Comparison of ENCODE assay signal across 8 cellular contexts in the genomic region with DNA sequence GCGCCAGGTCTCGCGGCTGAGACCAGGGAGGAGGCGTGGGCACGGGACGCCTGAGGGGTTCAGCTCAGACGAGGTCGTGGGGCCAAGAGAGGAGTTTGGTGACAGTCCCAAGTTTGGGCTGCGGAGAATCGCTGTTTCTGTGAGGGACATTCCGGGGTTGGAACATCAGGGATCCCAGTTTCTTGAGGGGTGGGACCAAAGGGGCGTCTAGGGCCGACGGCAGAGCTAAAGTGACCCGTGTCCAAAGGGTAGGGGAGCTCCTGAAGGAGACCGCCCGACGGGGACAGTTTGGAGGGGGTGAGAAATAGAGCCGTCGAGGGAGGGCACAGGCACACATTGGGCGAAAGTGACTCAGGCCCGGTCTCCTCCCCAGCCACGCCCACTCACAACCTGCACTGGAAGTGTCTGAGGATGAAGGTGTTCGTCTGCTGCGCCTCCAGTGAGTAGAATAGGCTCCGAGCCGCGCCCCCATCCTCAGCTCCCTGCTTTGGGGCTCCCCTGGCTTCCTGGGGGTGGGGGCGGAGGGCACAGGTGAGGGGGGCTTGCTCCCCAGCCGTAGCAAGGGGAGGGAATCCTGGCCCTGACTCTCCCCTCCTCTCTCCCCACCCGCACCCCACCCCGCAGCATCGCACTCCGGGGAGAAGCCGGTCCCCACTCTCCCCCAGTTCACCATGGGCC. TPM values are rescaled to one million over a fixed set of nuclear protein-coding genes. Genes with fewer than 3 reads are reported as not detected.
DNase-seq lines count a peak whose midpoint lies in the region; ATAC-seq and TF ChIP-seq lines count a peak whose summit lies in the region.

No MANE protein-coding gene starts in this region.

- no peak for TF ChIP-seq CTCF in DOHH2 (IDR thresholded peaks at IDR 0.05; ENCODE audit: low read depth, low read length, poor library complexity, severe bottlenecking)
- no peak for TF ChIP-seq CTCF in activated CD8-positive, alpha-beta T cell treated with anti-CD3 and anti-CD28 coated beads for 36 hours (IDR thresholded peaks at IDR 0.05)

- H3K4me1 ChIP-seq in DOHH2 (ENCODE audit: control insufficient read depth, low read length) (peaks cover 58% of the 10 kb centered on the region), muscle layer of colon (ENCODE audit: insufficient read depth, low read length) (peaks cover 30% of the 10 kb centered on the region)
- peaks cover 46% of the 10 kb centered on the region for H3K4me1 ChIP-seq in effector memory CD4-positive, alpha-beta T cell (ENCODE audit: control insufficient read depth, insufficient read depth, low read length, poor library complexity, severe bottlenecking)

- peak overlapping the region; percentile 91 for H3K4me3 Mint-ChIP-seq in activated CD8-positive, alpha-beta T cell treated with anti-CD3 and anti-CD28 coated beads for 36 hours
- H3K4me3 Mint-ChIP-seq in stimulated activated effector memory CD8-positive, alpha-beta T cell treated with anti-CD3 and anti-CD28 coated beads, Interleukin-12 subunit alpha, Interleukin-12 subunit beta, amount 100 ng/mL, for 72 hours, result peak overlapping the region; percentile 95

- POLR2A ChIA-PET in activated CD8-positive, alpha-beta T cell treated with anti-CD3 and anti-CD28 coated beads for 36 hours (lab: Charles Lee), result interaction anchor here (0.8 to 2.0 kb wide), 11 partner anchors 10 to 459 kb away, joined by 3 to 12 read pairs (median 4); partner anchors contain the start of genes EFNA4 and KRTCAP2

- H3K9me3 Mint-ChIP-seq in activated CD8-positive, alpha-beta T cell treated with anti-CD3 and anti-CD28 coated beads for 36 hours, result no peaks in the 10 kb centered on the region
- no peaks in the 10 kb centered on the region for H3K9me3 Mint-ChIP-seq in stimulated activated effector memory CD8-positive, alpha-beta T cell treated with anti-CD3 and anti-CD28 coated beads, Interleukin-12 subunit alpha, Interleukin-12 subunit beta, amount 100 ng/mL, for 72 hours

- peaks cover 25% of the 10 kb centered on the region for H3K4me1 Mint-ChIP-seq in activated CD8-positive, alpha-beta T cell treated with anti-CD3 and anti-CD28 coated beads for 36 hours (ENCODE audit: low read depth)
- H3K4me1 Mint-ChIP-seq in stimulated activated effector memory CD8-positive, alpha-beta T cell treated with anti-CD3 and anti-CD28 coated beads, Interleukin-12 subunit alpha, Interleukin-12 subunit beta, amount 100 ng/mL, for 72 hours, result peaks cover 48% of the 10 kb centered on the region

- H3K9me2 ChIP-seq in DOHH2 (replicated peaks; ENCODE audit: control insufficient read depth, low read length), result no peaks in the 10 kb centered on the region

- CTCF ChIA-PET in activated CD8-positive, alpha-beta T cell treated with anti-CD3 and anti-CD28 coated beads for 36 hours (lab: Charles Lee), result interaction anchor here (0.7 to 5.5 kb wide), 45 partner anchors 9 to 699 kb away, joined by 3 to 278 read pairs (median 6); partner anchors contain the start of genes ADAM15, DCST1, DCST2 and EFNA4

- H3K9me3 ChIP-seq in DOHH2 (ENCODE audit: control insufficient read depth, insufficient read depth, low read length) (no peaks in the 10 kb centered on the region), muscle layer of colon (ENCODE audit: low read length) (no peaks in the 10 kb centered on the region)
- H3K9me3 ChIP-seq in effector memory CD4-positive, alpha-beta T cell (ENCODE audit: control insufficient read depth, low read length), result no peaks in the 10 kb centered on the region

- H3K4me3 ChIP-seq in DOHH2 (ENCODE audit: low read length), result peak overlapping the region; percentile 87
- H3K4me3 ChIP-seq in effector memory CD4-positive, alpha-beta T cell (ENCODE audit: insufficient read depth, low read depth, low read length, poor library complexity, severe bottlenecking), result peak overlapping the region; percentile 75
- peak overlapping the region; percentile 77 to 94 for H3K4me3 ChIP-seq in muscle layer of colon (ENCODE audit: low read depth in 1 of 2, low read length in 2 of 2)

- peak; percentile 57 for ATAC-seq in activated CD8-positive, alpha-beta T cell treated with anti-CD3 and anti-CD28 coated beads for 36 hours
- peak; percentile 64 for ATAC-seq in stimulated activated effector memory CD8-positive, alpha-beta T cell treated with anti-CD3 and anti-CD28 coated beads, Interleukin-12 subunit alpha, Interleukin-12 subunit beta, amount 100 ng/mL, for 72 hours

- no peaks in the 10 kb centered on the region for H3K36me3 Mint-ChIP-seq in activated CD8-positive, alpha-beta T cell treated with anti-CD3 and anti-CD28 coated beads for 36 hours (ENCODE audit: low read depth)
- H3K36me3 Mint-ChIP-seq in stimulated activated effector memory CD8-positive, alpha-beta T cell treated with anti-CD3 and anti-CD28 coated beads, Interleukin-12 subunit alpha, Interleukin-12 subunit beta, amount 100 ng/mL, for 72 hours, result peaks cover 14% of the 10 kb centered on the region

- intact Hi-C loops in activated CD8-positive, alpha-beta T cell treated with anti-CD3 and anti-CD28 coated beads for 36 hours (cut with micrococcal nuclease), result loop anchor here (2.0 to 5.0 kb wide), 2 partner anchors 23 to 33 kb away; partner anchors contain the start of genes ADAM15 and EFNA4

- DNase-seq in NAMALWA (ENCODE audit: low spot score) (peak; percentile 84), putamen (ENCODE audit: low spot score) (no peak), cerebellar cortex (ENCODE audit: low spot score) (no peak)
- DNase-seq in activated CD8-positive, alpha-beta T cell treated with anti-CD3 and anti-CD28 coated beads for 36 hours, result peak; percentile 93
- peak; percentile 72 to 73 (median 73) for DNase-seq in effector memory CD4-positive, alpha-beta T cell
- peak; percentile 51 to 79 for DNase-seq in stimulated activated effector memory CD8-positive, alpha-beta T cell treated with anti-CD3 and anti-CD28 coated beads, Interleukin-12 subunit alpha, Interleukin-12 subunit beta, amount 100 ng/mL, for 72 hours (ENCODE audit: low spot score in 2 of 2)

- no peak overlapping the region for H3K9ac ChIP-seq in muscle layer of colon (ENCODE audit: low read length)

- H3K36me3 ChIP-seq in DOHH2 (ENCODE audit: control insufficient read depth, low read length) (no peaks in the 10 kb centered on the region), muscle layer of colon (ENCODE audit: insufficient read depth, low read length) (no peaks in the 10 kb centered on the region)
- no peaks in the 10 kb centered on the region for H3K36me3 ChIP-seq in effector memory CD4-positive, alpha-beta T cell (ENCODE audit: control insufficient read depth, insufficient read depth, low read length)

- H3K27ac Mint-ChIP-seq in activated CD8-positive, alpha-beta T cell treated with anti-CD3 and anti-CD28 coated beads for 36 hours, result peak overlapping the region; percentile 94
- H3K27ac Mint-ChIP-seq in stimulated activated effector memory CD8-positive, alpha-beta T cell treated with anti-CD3 and anti-CD28 coated beads, Interleukin-12 subunit alpha, Interleukin-12 subunit beta, amount 100 ng/mL, for 72 hours, result peak overlapping the region; percentile 91

- H3K4me2 ChIP-seq in DOHH2 (ENCODE audit: low read length), result peak overlapping the region; percentile 96

- H3K27ac ChIP-seq in DOHH2 (ENCODE audit: low read depth, low read length) (peak overlapping the region; percentile 90), muscle layer of colon (ENCODE audit: low read depth, low read length) (peak overlapping the region; percentile 75)
- H3K27ac ChIP-seq in effector memory CD4-positive, alpha-beta T cell (ENCODE audit: insufficient read depth, low read length, poor library complexity, severe bottlenecking), result peak overlapping the region; percentile 72

- no peaks in the 10 kb centered on the region for H3K79me2 ChIP-seq in DOHH2 (ENCODE audit: control insufficient read depth, low read length)

- peaks cover 20% of the 10 kb centered on the region for H3F3A ChIP-seq in DOHH2 (ENCODE audit: control insufficient read depth, insufficient read depth)

- H3K27me3 Mint-ChIP-seq in activated CD8-positive, alpha-beta T cell treated with anti-CD3 and anti-CD28 coated beads for 36 hours, result peaks cover 34% of the 10 kb centered on the region

- no peaks in the 10 kb centered on the region for H4K20me1 ChIP-seq in DOHH2 (ENCODE audit: control insufficient read depth, insufficient read depth, low read depth, low read length)

- H3K27me3 ChIP-seq in DOHH2 (ENCODE audit: control insufficient read depth, low read length) (peaks cover 37% of the 10 kb centered on the region), muscle layer of colon (ENCODE audit: control insufficient read depth in 1 of 2, insufficient read depth in 2 of 2, low read length in 2 of 2) (peaks cover 37% of the 10 kb centered on the region in 2 donors)
- H3K27me3 ChIP-seq in effector memory CD4-positive, alpha-beta T cell (replicated peaks; ENCODE audit: control insufficient read depth, insufficient read depth, low read length, poor library complexity, severe bottlenecking), result peaks cover 35% of the 10 kb centered on the region

RNA-seq across cellular contexts. Expression of gene EFNA3, which starts 7.0 kb away (rescaled TPM):
- 1 to 10 TPM; 5.1 to 8.6 TPM for total RNA-seq in activated CD8-positive, alpha-beta T cell treated with anti-CD3 and anti-CD28 coated beads for 36 hours

RNA-seq across cellular contexts. Expression of gene EFNA4, which starts 22.1 kb away (rescaled TPM):
- total RNA-seq in activated CD8-positive, alpha-beta T cell treated with anti-CD3 and anti-CD28 coated beads for 36 hours, result 1 to 10 TPM; 7.1 to 7.8 TPM

RNA-seq across cellular contexts. Expression of gene ADAM15, which starts 34.5 kb away (rescaled TPM):
- 10 to 100 TPM; 36.4 to 37.2 TPM for total RNA-seq in activated CD8-positive, alpha-beta T cell treated with anti-CD3 and anti-CD28 coated beads for 36 hours

RNA-seq across cellular contexts. Expression of gene EFNA1, which starts 42.0 kb away (rescaled TPM):
- under 1 TPM; 0.59 to 0.60 TPM for total RNA-seq in activated CD8-positive, alpha-beta T cell treated with anti-CD3 and anti-CD28 coated beads for 36 hours

RNA-seq across cellular contexts. Expression of gene SLC50A1, which starts 50.0 kb away (rescaled TPM):
- total RNA-seq in activated CD8-positive, alpha-beta T cell treated with anti-CD3 and anti-CD28 coated beads for 36 hours, result 10 to 100 TPM; 59.7 to 64.0 TPM

Comparison
In these comparisons a context has a peak if more than half of its experiments do, and no peak if none do; other contexts are left out.
1. DNase-seq: peak in NAMALWA (single experiment), activated CD8-positive, alpha-beta T cell treated with anti-CD3 and anti-CD28 coated beads for 36 hours (single experiment), effector memory CD4-positive, alpha-beta T cell (3 of 3) and stimulated activated effector memory CD8-positive, alpha-beta T cell treated with anti-CD3 and anti-CD28 coated beads, Interleukin-12 subunit alpha, Interleukin-12 subunit beta, amount 100 ng/mL, for 72 hours (2 of 2); none in putamen (single experiment) and cerebellar cortex (single experiment).
2. Peak in every context shown above with its lines, with median percentiles within 50 percentile points of each other: H3K27ac ChIP-seq and H3K4me3 ChIP-seq.